In the genomic region with DNA sequence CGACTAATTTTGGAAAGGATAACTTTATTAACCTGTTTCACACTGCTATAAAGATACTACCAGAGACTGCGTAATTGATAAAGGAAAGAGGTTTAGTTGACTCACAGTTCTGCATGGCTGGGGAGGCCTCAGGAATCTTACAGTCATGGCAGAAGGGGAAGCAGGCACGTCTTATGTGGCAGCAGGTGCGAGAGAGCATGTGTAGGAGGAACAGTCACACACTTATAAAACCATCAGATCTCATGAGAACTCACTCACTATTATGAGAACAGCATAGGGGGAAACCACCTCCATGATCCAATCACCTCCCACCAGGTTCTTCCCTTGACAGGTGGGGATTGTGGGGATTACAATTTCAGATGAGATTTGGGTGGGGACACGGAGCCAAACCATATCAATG, we compare ENCODE assay signal across 7 cellular contexts. TPM values are rescaled to one million over a fixed set of nuclear protein-coding genes. Genes with fewer than 3 reads are reported as not detected.
"Had no signal": no experiment of that assay in that cellular context is flagged by ENCODE, and none has a peak within 500 bp of the region (broad histone marks: within the 10 kb centered on the region; RNA-seq: fewer than 3 reads in every experiment).

No MANE protein-coding gene starts in this region.

RNA-seq across cellular contexts. Expression of gene NKX3-2, which starts 15.8 kb away (rescaled TPM):
- total RNA-seq: activated CD4-positive, alpha-beta T cell treated with anti-CD3 and anti-CD28 coated beads, Interleukin-2, amount 10 ng/mL, durations not matched to agents 24 days and 14 days; activated CD8-positive, alpha-beta memory T cell treated with anti-CD3 and anti-CD28 coated beads for 36 hours; activated CD8-positive, alpha-beta T cell treated with anti-CD3 and anti-CD28 coated beads for 36 hours; activated naive CD8-positive, alpha-beta T cell treated with anti-CD3 and anti-CD28 coated beads, Interleukin-2, amount 10 ng/mL, durations not matched to agents 7 days and 5 days; activated T-cell treated with anti-CD3 and anti-CD28 coated beads, Interleukin-2, amount 50 U/mL, for 72 hours; activated T-helper 2 cell treated with anti-CD3 and anti-CD28 coated beads, Interferon-gamma antibody, Interleukin-2, Interleukin-4, amounts not matched to agents 10 μg/mL and 5 μg/mL and 100 μg/mL, durations not matched to agents 14 hours and 24 hours and 36 hours; Right ventricle myocardium superior had no signal
